ENCODE assay signal across 8 cellular contexts in the genomic region with DNA sequence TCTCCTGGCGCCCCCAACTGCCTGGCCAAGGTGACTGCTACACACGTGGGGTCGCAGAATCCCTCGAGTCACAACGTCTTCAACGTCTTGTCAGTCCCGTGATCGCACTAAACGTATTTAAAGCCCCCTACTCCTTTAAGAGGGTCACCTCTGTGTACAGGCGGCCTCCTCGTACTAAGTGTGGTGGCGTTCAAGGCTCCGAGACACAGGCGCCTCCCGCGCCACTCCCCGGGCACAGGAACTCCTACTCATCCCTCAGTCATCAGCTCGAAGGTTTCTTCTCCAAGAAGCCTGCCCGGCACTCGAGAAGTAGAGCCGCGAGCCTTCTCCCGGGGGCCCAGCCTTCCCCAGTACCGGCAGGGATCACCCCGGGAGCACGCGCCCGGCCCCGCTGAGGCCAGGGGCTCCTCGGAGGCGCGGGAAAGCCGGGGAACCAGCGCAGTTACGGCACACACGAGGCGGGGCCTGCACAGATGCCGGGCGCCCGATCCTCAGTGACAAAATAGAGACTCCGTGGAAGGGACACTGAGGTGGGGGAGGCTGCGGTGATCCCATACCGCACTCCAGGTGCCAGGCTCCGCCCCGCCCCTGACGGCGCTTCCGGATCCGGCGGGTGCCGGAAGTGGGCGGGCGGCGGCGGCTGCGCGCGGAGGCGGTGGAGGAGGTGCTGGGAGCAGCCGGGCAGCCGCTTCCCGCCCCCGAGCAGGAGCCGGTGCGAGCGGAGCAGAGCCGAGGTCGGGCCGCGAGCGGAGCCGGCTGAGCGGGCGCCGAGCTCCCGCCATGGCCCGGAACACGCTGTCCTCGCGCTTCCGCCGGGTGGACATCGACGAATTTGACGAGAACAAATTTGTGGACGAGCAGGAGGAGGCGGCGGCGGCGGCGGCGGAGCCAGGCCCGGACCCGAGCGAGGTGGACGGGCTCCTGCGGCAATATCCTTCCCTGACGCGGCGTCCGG. TPM values are rescaled to one million over a fixed set of nuclear protein-coding genes. Genes with fewer than 3 reads are reported as not detected.
DNase-seq lines count a peak whose midpoint lies in the region; ATAC-seq, FAIRE-seq and TF ChIP-seq lines count a peak whose summit lies in the region.

No MANE protein-coding gene starts in this region.

- no peak; a peak in 1 of 4 replicates for TF ChIP-seq RAD21 in H1 (IDR thresholded peaks at IDR 0.05 in 1 of 2, conservative IDR thresholded peaks at IDR 0.05 in 1 of 2; ENCODE audit: low read depth in 2 of 2, low read length in 2 of 2)

- no peaks in the 10 kb centered on the region for H3K27me3 Mint-ChIP-seq in activated CD8-positive, alpha-beta memory T cell treated with anti-CD3 and anti-CD28 coated beads, Interleukin-2, amount 10 ng/mL, durations not matched to agents 7 days and 5 days

- H3K9ac ChIP-seq in H1 (replicated peaks in 1 of 4; ENCODE audit: extremely low read depth in 1 of 4, low read depth in 3 of 4, low read length in 3 of 4): peak overlapping the region; percentile 86 to 92 (median 86)

- 2% methylated on average over 61 of the region's 101 CpGs; no CpG with 5 or more reads in 1 of the 2 experiments for WGBS in H1 (ENCODE audit: extremely low coverage in 1 of 2, insufficient coverage in 1 of 2, insufficient read length in 1 of 2, insufficient replicate concordance in 2 of 2, low coverage in 1 of 2, low lambda C conversion rate in 2 of 2, missing lambda C conversion rate in 1 of 2), 2 experiments

- no peaks in the 10 kb centered on the region for H3K9me3 Mint-ChIP-seq in activated CD8-positive, alpha-beta memory T cell treated with anti-CD3 and anti-CD28 coated beads, Interleukin-2, amount 10 ng/mL, durations not matched to agents 7 days and 5 days (ENCODE audit: low read depth)

- H3K79me1 ChIP-seq in H1 (ENCODE audit: low read depth, low read length): peaks cover 11% of the 10 kb centered on the region

- H3K27ac Mint-ChIP-seq in activated CD8-positive, alpha-beta memory T cell treated with anti-CD3 and anti-CD28 coated beads, Interleukin-2, amount 10 ng/mL, durations not matched to agents 7 days and 5 days: peak overlapping the region; percentile 99

- H3K4me1 ChIP-seq in H1 (replicated peaks in 1 of 4; ENCODE audit: control insufficient read depth in 3 of 4, insufficient read depth in 4 of 4, low read length in 3 of 4): peaks cover 4 to 20% (median 13%) of the 10 kb centered on the region in 4 experiments

- TF ChIP-seq CTCF in H1 (IDR thresholded peaks at IDR 0.05; ENCODE audit: control extremely low read depth in 1 of 3, insufficient read depth in 1 of 3, low read depth in 1 of 3, low read length in 3 of 3): peak in 2 of 3 experiments; percentile 58 to 62; a peak in 2 of 4 replicates

- H2AFZ ChIP-seq in H1 (ENCODE audit: low read length): no peak overlapping the region

- FAIRE-seq in H1 (lab: Jason Lieb, UNC): no peak

- peaks cover 20 to 23% of the 10 kb centered on the region in 2 experiments for H4K20me1 ChIP-seq in H1 (replicated peaks in 1 of 2; ENCODE audit: control insufficient read depth in 1 of 2, insufficient read depth in 2 of 2, low read length in 2 of 2)

- peaks cover 48% of the 10 kb centered on the region for H3K4me1 Mint-ChIP-seq in activated CD8-positive, alpha-beta memory T cell treated with anti-CD3 and anti-CD28 coated beads, Interleukin-2, amount 10 ng/mL, durations not matched to agents 7 days and 5 days

- peak overlapping the region; percentile 6; the same call in 1 of the 2 replicates for H2BK12ac ChIP-seq in H1 (ENCODE audit: low read depth, low read length)

- CTCF ChIA-PET in activated CD8-positive, alpha-beta memory T cell treated with anti-CD3 and anti-CD28 coated beads, Interleukin-2, amount 10 ng/mL, durations not matched to agents 7 days and 5 days (lab: Charles Lee): interaction anchor here (1.1 to 3.7 kb wide), 3 partner anchors 8 to 94 kb away, joined by 4 to 22 read pairs (median 17); a partner anchor contains a TSS
- CTCF ChIA-PET in H1 (lab: Charles Lee; ENCODE audit: partially characterized antibody): interaction anchor here (0.6 to 1.5 kb wide), 5 partner anchors 8 to 251 kb away, joined by 3 to 6 read pairs (median 4); a partner anchor contains a TSS

- H3K23me2 ChIP-seq in H1 (ENCODE audit: low read depth, low read length): peaks cover 8% of the 10 kb centered on the region

- H3K27me3 ChIP-seq in H1 (replicated peaks in 1 of 4; ENCODE audit: control insufficient read depth in 3 of 4, extremely low read depth in 1 of 4, insufficient read depth in 3 of 4, low read length in 3 of 4): no peaks in the 10 kb centered on the region

- peaks cover 0 to 14% (median 8%) of the 10 kb centered on the region in 4 experiments; a peak in 4 of 8 replicates for H3K36me3 ChIP-seq in H1 (ENCODE audit: control insufficient read depth in 2 of 4, insufficient read depth in 4 of 4, low read length in 3 of 4)

- 0 out of 2 replicates have a peak overlapping the region, but pooled peaks have one; percentile 3 for H2AK5ac ChIP-seq in H1 (ENCODE audit: low read depth, low read length)

- H2BK120ac ChIP-seq in H1 (replicated peaks; ENCODE audit: low read depth, low read length): no peak overlapping the region

- H3K14ac ChIP-seq in H1 (ENCODE audit: insufficient read length): no peak overlapping the region

- peak; percentile 63 to 76 for TF ChIP-seq POLR2A in H1 (IDR thresholded peaks at IDR 0.05; ENCODE audit: control extremely low read depth in 1 of 2, low read depth in 2 of 2, low read length in 2 of 2)

- H3K18ac ChIP-seq in H1 (ENCODE audit: extremely low read depth, low read length): peak overlapping the region; percentile 55

- H3K4me3 Mint-ChIP-seq in activated CD8-positive, alpha-beta memory T cell treated with anti-CD3 and anti-CD28 coated beads, Interleukin-2, amount 10 ng/mL, durations not matched to agents 7 days and 5 days: peak overlapping the region; percentile 92

- no peaks in the 10 kb centered on the region for H3K9me3 ChIP-seq in H1 (ENCODE audit: insufficient read depth in 2 of 2, low read depth in 1 of 2, low read length in 1 of 2)

- H2BK5ac ChIP-seq in H1 (ENCODE audit: low read depth, low read length): peak overlapping the region; percentile 80

- ATAC-seq in GM19397 (IDR thresholded peaks at IDR 0.05; ENCODE audit: unreplicated experiment) (peak; percentile 65), HG03558 (IDR thresholded peaks at IDR 0.05; ENCODE audit: extremely low read depth, unreplicated experiment) (peak; percentile 41)
- ATAC-seq in activated CD8-positive, alpha-beta memory T cell treated with anti-CD3 and anti-CD28 coated beads, Interleukin-2, amount 10 ng/mL, durations not matched to agents 7 days and 5 days: peak; percentile 78

- H3K27ac ChIP-seq in H1 (ENCODE audit: low read depth, low read length): peak overlapping the region; percentile 84

- H4K91ac ChIP-seq in H1 (replicated peaks; ENCODE audit: insufficient read length, low read length): peak overlapping the region; percentile 68

- H2BK15ac ChIP-seq in H1 (ENCODE audit: low read length): 0 out of 2 replicates have a peak overlapping the region, but pooled peaks have one; percentile 63

- H3K56ac ChIP-seq in H1 (replicated peaks; ENCODE audit: insufficient read length, low read depth, low read length): peak overlapping the region; percentile 92

- H3K4ac ChIP-seq in H1 (replicated peaks; ENCODE audit: insufficient read length, low read depth, low read length): no peak overlapping the region

- H3K4me3 ChIP-seq in H1 (ENCODE audit: extremely low read depth in 1 of 4, insufficient read depth in 2 of 4, low read depth in 3 of 4, low read length in 4 of 4): peak overlapping the region; percentile 86 to 95 (median 95)

- peaks cover 20 to 57% of the 10 kb centered on the region in 2 experiments for H3K79me2 ChIP-seq in H1 (ENCODE audit: control insufficient read depth in 1 of 2, insufficient read depth in 2 of 2, low read length in 2 of 2)

- no peak overlapping the region for H2BK20ac ChIP-seq in H1 (ENCODE audit: low read length)

- H3K4me2 ChIP-seq in H1 (ENCODE audit: insufficient read depth in 1 of 2, low read depth in 2 of 2, low read length in 2 of 2): peak overlapping the region; percentile 91 to 92

- peak; percentile 84 for DNase-seq in CMK (ENCODE audit: low read depth)
- DNase-seq in NOMO-1 treated with DMSO at 0.1 percent for 48 hours (lab: John Stamatoyannopoulos, UW; ENCODE audit: unreplicated experiment): peak; percentile 82
- DNase-seq in activated CD8-positive, alpha-beta memory T cell treated with anti-CD3 and anti-CD28 coated beads, Interleukin-2, amount 10 ng/mL, durations not matched to agents 7 days and 5 days: peak; percentile 93
- DNase-seq in H1 (ENCODE audit: low read depth in 1 of 2, low spot score in 2 of 2): peak in 1 of 2 experiments; percentile 89
- peak; percentile 97 for DNase-seq in mesenteric fat pad (ENCODE audit: low spot score)
- peak; percentile 74 for DNase-seq in stimulated activated CD8-positive, alpha-beta memory T cell treated with anti-CD3 and anti-CD28 coated beads, Interleukin-15, amount 100 ng/mL, for 1 hour (ENCODE audit: low read depth)

- TF ChIP-seq EP300 in H1 (IDR thresholded peaks at IDR 0.05; ENCODE audit: borderline replicate concordance in 1 of 2, low read depth in 2 of 2, low read length in 2 of 2): peak in 1 of 2 experiments; percentile 45; a peak in 1 of 3 replicates

- no peak overlapping the region for H3K23ac ChIP-seq in H1 (ENCODE audit: insufficient read length)

- peak overlapping the region; percentile 81 for H4K5ac ChIP-seq in H1 (ENCODE audit: insufficient read length, low read depth, low read length)

- peaks cover 35% of the 10 kb centered on the region for H3K36me3 Mint-ChIP-seq in activated CD8-positive, alpha-beta memory T cell treated with anti-CD3 and anti-CD28 coated beads, Interleukin-2, amount 10 ng/mL, durations not matched to agents 7 days and 5 days

- POLR2A ChIA-PET in H1 (lab: Charles Lee; ENCODE audit: partially characterized antibody): interaction anchor here (1.7 to 31.1 kb wide), 3 partner anchors 6 to 302 kb away, joined by 3 to 573 read pairs (median 573); a partner anchor contains a TSS

- H4K8ac ChIP-seq in H1 (ENCODE audit: extremely low read depth, insufficient read depth, low read length): peak overlapping the region; percentile 97

RNA-seq across cellular contexts. Expression of a gene that starts 6.9 kb away (rescaled TPM):
- total RNA-seq in activated CD8-positive, alpha-beta memory T cell treated with anti-CD3 and anti-CD28 coated beads, Interleukin-2, amount 10 ng/mL, durations not matched to agents 7 days and 5 days: 10 to 100 TPM; 79.1 to 90.6 TPM
- 50.5 and 50.6 TPM in 2 replicates for total RNA-seq in H1 (2021; fragmentation: NEBNext Ultra II Directional; extraction: Animal tissue kit (Norgen Biotek cat#: 25700))
- 34.1 and 36.0 TPM in 2 replicates for polyA plus RNA-seq in H1 (2011; rRNA removed)
- polyA plus RNA-seq in H1 (2011; cell fraction: cytosol; rRNA removed): 57.0 TPM
- 13.7 TPM for polyA plus RNA-seq in H1 (2011; cell fraction: nucleus; rRNA removed)
- 49.1 to 62.4 TPM (median 51.3 TPM) in 4 replicates for polyA plus RNA-seq in H1 (2012, experiment 1 of 2)
- polyA plus RNA-seq in H1 (2012, experiment 2 of 2): 33.4 TPM
- polyA plus RNA-seq in H1 (2013, experiment 1 of 2): 54.3 TPM
- 54.7 TPM for polyA plus RNA-seq in H1 (2013, experiment 2 of 2)
- 11.3 and 14.8 TPM in 2 replicates for polyA minus RNA-seq in H1 (2011; rRNA and poly(A)+ RNA removed)
- 18.1 TPM for polyA minus RNA-seq in H1 (2011; cell fraction: cytosol; rRNA and poly(A)+ RNA removed)
- 9.9 TPM for polyA minus RNA-seq in H1 (2011; cell fraction: nucleus; rRNA and poly(A)+ RNA removed)
- total RNA-seq in mesenteric fat pad: 39.9 TPM

RNA-seq across cellular contexts. Expression of a gene that starts 7.0 kb away (rescaled TPM):
- total RNA-seq in activated CD8-positive, alpha-beta memory T cell treated with anti-CD3 and anti-CD28 coated beads, Interleukin-2, amount 10 ng/mL, durations not matched to agents 7 days and 5 days: 1,000 to 10,000 TPM; 1,421 to 1,557 TPM
- total RNA-seq in H1 (2021; fragmentation: NEBNext Ultra II Directional; extraction: Animal tissue kit (Norgen Biotek cat#: 25700)): 1,831 and 1,889 TPM in 2 replicates
- 2,448 and 2,722 TPM in 2 replicates for polyA plus RNA-seq in H1 (2011; rRNA removed)
- polyA plus RNA-seq in H1 (2011; cell fraction: cytosol; rRNA removed): 4,965 TPM
- 2,178 TPM for polyA plus RNA-seq in H1 (2011; cell fraction: nucleus; rRNA removed)
- polyA plus RNA-seq in H1 (2012, experiment 1 of 2): 2,603 to 3,842 TPM (median 3,090 TPM) in 4 replicates
- polyA plus RNA-seq in H1 (2012, experiment 2 of 2): 9,007 TPM
- 5,141 TPM for polyA plus RNA-seq in H1 (2013, experiment 1 of 2)
- polyA plus RNA-seq in H1 (2013, experiment 2 of 2): 5,188 TPM
- polyA minus RNA-seq in H1 (2011; rRNA and poly(A)+ RNA removed): 246 and 282 TPM in 2 replicates
- polyA minus RNA-seq in H1 (2011; cell fraction: cytosol; rRNA and poly(A)+ RNA removed): 329 TPM
- 840 TPM for polyA minus RNA-seq in H1 (2011; cell fraction: nucleus; rRNA and poly(A)+ RNA removed)
- 1,064 TPM for total RNA-seq in mesenteric fat pad

RNA-seq across cellular contexts. Expression of a gene that starts 15.5 kb away (rescaled TPM):
- not detected for total RNA-seq in activated CD8-positive, alpha-beta memory T cell treated with anti-CD3 and anti-CD28 coated beads, Interleukin-2, amount 10 ng/mL, durations not matched to agents 7 days and 5 days
- not detected in 2 replicates for total RNA-seq in H1 (2021; fragmentation: NEBNext Ultra II Directional; extraction: Animal tissue kit (Norgen Biotek cat#: 25700))
- not detected in 2 replicates for polyA plus RNA-seq in H1 (2011; rRNA removed)
- polyA plus RNA-seq in H1 (2011; cell fraction: cytosol; rRNA removed): not detected
- not detected for polyA plus RNA-seq in H1 (2011; cell fraction: nucleus; rRNA removed)
- 0.15 TPM in 1 of 4 replicates, not detected in the others for polyA plus RNA-seq in H1 (2012, experiment 1 of 2)
- not detected for polyA plus RNA-seq in H1 (2012, experiment 2 of 2)
- polyA plus RNA-seq in H1 (2013, experiment 1 of 2): not detected
- polyA plus RNA-seq in H1 (2013, experiment 2 of 2): not detected
- polyA minus RNA-seq in H1 (2011; rRNA and poly(A)+ RNA removed): not detected in 2 replicates
- not detected for polyA minus RNA-seq in H1 (2011; cell fraction: cytosol; rRNA and poly(A)+ RNA removed)
- not detected for polyA minus RNA-seq in H1 (2011; cell fraction: nucleus; rRNA and poly(A)+ RNA removed)
- not detected for total RNA-seq in mesenteric fat pad
